In the genomic region with DNA sequence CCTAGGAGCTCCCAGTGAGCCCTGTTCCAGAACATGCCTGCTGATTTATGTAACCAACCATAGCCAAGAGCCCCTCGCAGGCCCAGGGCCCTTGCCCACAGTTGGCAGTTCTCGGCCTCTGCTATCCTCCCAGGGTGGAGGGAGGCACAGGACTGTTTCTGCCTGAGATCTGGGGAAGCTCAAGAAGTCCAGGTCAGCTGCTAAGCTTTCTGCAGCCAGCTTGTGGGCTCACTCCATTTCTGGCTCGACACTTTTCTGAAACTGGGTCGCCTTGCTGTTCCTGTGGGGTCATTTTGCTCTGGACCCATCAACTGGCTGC, we compare ENCODE assay signal across 17 cellular contexts.
DNase-seq lines count a peak whose midpoint lies in the region; ATAC-seq and TF ChIP-seq lines count a peak whose summit lies in the region.
"Had no signal": no experiment of that assay in that cellular context is flagged by ENCODE, and none has a peak within 500 bp of the region (broad histone marks: within the 10 kb centered on the region; RNA-seq: fewer than 3 reads in every experiment).

No MANE protein-coding gene starts in this region.

- H2AFZ ChIP-seq in OCI-LY3 (ENCODE audit: low read depth, low read length), result no peak overlapping the region
- no peak overlapping the region for H2AFZ ChIP-seq in neural progenitor cell (replicated peaks)

- no peaks in the 10 kb centered on the region for H3K79me2 ChIP-seq in OCI-LY3 (ENCODE audit: low read length)
- H3K79me2 ChIP-seq in neural progenitor cell (ENCODE audit: low read depth), result no peaks in the 10 kb centered on the region

- no peaks in the 10 kb centered on the region for H3K27me3 ChIP-seq in OCI-LY3 (ENCODE audit: low read depth, low read length)
- no peaks in the 10 kb centered on the region for H3K27me3 ChIP-seq in spleen (replicated peaks in 1 of 7)
- H3K27me3 ChIP-seq in neural progenitor cell, result no peaks in the 10 kb centered on the region

- H3K36me3 Mint-ChIP-seq in activated CD4-positive, alpha-beta memory T cell treated with anti-CD3 and anti-CD28 coated beads, Interleukin-2, amount 10 ng/mL, durations not matched to agents 7 days and 5 days (ENCODE audit: low read depth), result no peaks in the 10 kb centered on the region
- no peaks in the 10 kb centered on the region for H3K36me3 Mint-ChIP-seq in activated CD4-positive, alpha-beta memory T cell treated with anti-CD3 and anti-CD28 coated beads for 36 hours
- no peaks in the 10 kb centered on the region for H3K36me3 Mint-ChIP-seq in effector memory CD8-positive, alpha-beta T cell (ENCODE audit: insufficient read depth)
- no peaks in the 10 kb centered on the region for H3K36me3 Mint-ChIP-seq in neural progenitor cell

- intact Hi-C loops in activated CD4-positive, alpha-beta memory T cell treated with anti-CD3 and anti-CD28 coated beads for 36 hours (cut with micrococcal nuclease), result no loop called here
- intact Hi-C loops in spleen (cut with DNase I; ENCODE audit: low total_unique reads), result no loop called here

- CTCF ChIA-PET in activated CD4-positive, alpha-beta memory T cell treated with anti-CD3 and anti-CD28 coated beads, Interleukin-2, amount 10 ng/mL, durations not matched to agents 7 days and 5 days (lab: Charles Lee), result interaction anchor here (1.5 to 1.8 kb wide), 2 partner anchors 104 to 140 kb away, joined by 6 read pairs; no protein-coding TSS in a partner anchor
- CTCF ChIA-PET in activated CD4-positive, alpha-beta memory T cell treated with anti-CD3 and anti-CD28 coated beads for 36 hours (lab: Charles Lee), result interaction anchor here (1.0 to 2.0 kb wide), 3 partner anchors 16 to 140 kb away, joined by 3 to 8 read pairs (median 8); partner anchors contain the start of gene DAPK2

- H3K4me1 ChIP-seq in OCI-LY3 (ENCODE audit: low read length) (peaks cover 50% of the 10 kb centered on the region), spleen (peaks cover 24 to 96% (median 59%) of the 10 kb centered on the region in 6 donors), neural progenitor cell (peaks cover 15% of the 10 kb centered on the region)

- H4K20me1 ChIP-seq in OCI-LY3 (ENCODE audit: insufficient read depth, low read length) (no peaks in the 10 kb centered on the region), neural progenitor cell (ENCODE audit: low read depth) (no peaks in the 10 kb centered on the region)

- no peaks in the 10 kb centered on the region for H3K36me3 ChIP-seq in OCI-LY3 (replicated peaks; ENCODE audit: low read depth, low read length)
- peaks cover 0 to 36% (median 0%) of the 10 kb centered on the region in 6 donors for H3K36me3 ChIP-seq in spleen
- no peaks in the 10 kb centered on the region for H3K36me3 ChIP-seq in neural progenitor cell
- H3K36me3 ChIP-seq: HAP-1 had no signal

- POLR2A ChIA-PET in activated CD4-positive, alpha-beta memory T cell treated with anti-CD3 and anti-CD28 coated beads, Interleukin-2, amount 10 ng/mL, durations not matched to agents 7 days and 5 days (lab: Charles Lee), result interaction anchor here (0.7 to 1.0 kb wide), 4 partner anchors 9 to 103 kb away, joined by 3 read pairs; no protein-coding TSS in a partner anchor
- POLR2A ChIA-PET in activated CD4-positive, alpha-beta memory T cell treated with anti-CD3 and anti-CD28 coated beads for 36 hours (lab: Charles Lee), result no interaction called here

- no peaks in the 10 kb centered on the region for H3K27me3 Mint-ChIP-seq in activated CD4-positive, alpha-beta memory T cell treated with anti-CD3 and anti-CD28 coated beads, Interleukin-2, amount 10 ng/mL, durations not matched to agents 7 days and 5 days
- no peaks in the 10 kb centered on the region for H3K27me3 Mint-ChIP-seq in activated CD4-positive, alpha-beta memory T cell treated with anti-CD3 and anti-CD28 coated beads for 36 hours
- H3K27me3 Mint-ChIP-seq in effector memory CD8-positive, alpha-beta T cell, result no peaks in the 10 kb centered on the region
- H3K27me3 Mint-ChIP-seq in neural progenitor cell (ENCODE audit: insufficient read depth, low read depth), result peaks cover 5% of the 10 kb centered on the region

- no peak overlapping the region for H3K4me3 Mint-ChIP-seq in activated CD4-positive, alpha-beta memory T cell treated with anti-CD3 and anti-CD28 coated beads, Interleukin-2, amount 10 ng/mL, durations not matched to agents 7 days and 5 days
- no peak overlapping the region for H3K4me3 Mint-ChIP-seq in activated CD4-positive, alpha-beta memory T cell treated with anti-CD3 and anti-CD28 coated beads for 36 hours
- H3K4me3 Mint-ChIP-seq in effector memory CD8-positive, alpha-beta T cell, result peak overlapping the region; percentile 64 to 70
- H3K4me3 Mint-ChIP-seq in neural progenitor cell, result no peak overlapping the region

- peaks cover 23% of the 10 kb centered on the region for H3K4me1 Mint-ChIP-seq in activated CD4-positive, alpha-beta memory T cell treated with anti-CD3 and anti-CD28 coated beads, Interleukin-2, amount 10 ng/mL, durations not matched to agents 7 days and 5 days
- H3K4me1 Mint-ChIP-seq in activated CD4-positive, alpha-beta memory T cell treated with anti-CD3 and anti-CD28 coated beads for 36 hours (ENCODE audit: low read depth), result peaks cover 16% of the 10 kb centered on the region
- H3K4me1 Mint-ChIP-seq in effector memory CD8-positive, alpha-beta T cell (ENCODE audit: low read depth in 2 of 2), result peaks cover 23 to 31% of the 10 kb centered on the region in 2 donors
- H3K4me1 Mint-ChIP-seq in neural progenitor cell, result peaks cover 18% of the 10 kb centered on the region

- H3K4me2 ChIP-seq in OCI-LY3 (ENCODE audit: low read length) (peak overlapping the region; percentile 21), neural progenitor cell (no peak overlapping the region)
- H3K4me2 ChIP-seq: smooth muscle cell had no signal

- no peak overlapping the region for H3K4me3 ChIP-seq in OCI-LY3 (ENCODE audit: low read length)
- H3K4me3 ChIP-seq in spleen, result no peak overlapping the region
- no peak overlapping the region for H3K4me3 ChIP-seq in neural progenitor cell
- H3K4me3 ChIP-seq: HAP-1, lung, smooth muscle cell had no signal

- H3K27ac ChIP-seq in OCI-LY3 (ENCODE audit: low read length) (peak overlapping the region; percentile 39), spleen (peak overlapping the region in 7 of 8 donors; percentile 63 to 87 (median 76)), neural progenitor cell (no peak overlapping the region), substantia nigra (ENCODE audit: low read depth, low read length, poor library complexity, severe bottlenecking) (no peak overlapping the region)

- peak overlapping the region; percentile 78 for H3K27ac Mint-ChIP-seq in activated CD4-positive, alpha-beta memory T cell treated with anti-CD3 and anti-CD28 coated beads, Interleukin-2, amount 10 ng/mL, durations not matched to agents 7 days and 5 days
- H3K27ac Mint-ChIP-seq in activated CD4-positive, alpha-beta memory T cell treated with anti-CD3 and anti-CD28 coated beads for 36 hours, result no peak overlapping the region
- H3K27ac Mint-ChIP-seq in effector memory CD8-positive, alpha-beta T cell, result peak overlapping the region; percentile 96 to 99
- H3K27ac Mint-ChIP-seq in neural progenitor cell, result no peak overlapping the region

- no peak for TF ChIP-seq CTCF in OCI-LY3 (IDR thresholded peaks at IDR 0.05; ENCODE audit: low read depth, low read length)
- no peak for TF ChIP-seq CTCF in spleen (IDR thresholded peaks at IDR 0.05 in 8 of 11, conservative IDR thresholded peaks at IDR 0.05 in 3 of 11)
- TF ChIP-seq CTCF in neural progenitor cell (IDR thresholded peaks at IDR 0.05), result no peak

- TF ChIP-seq POLR2A in spleen (IDR thresholded peaks at IDR 0.05), result no peak

- H3K9me3 ChIP-seq in OCI-LY3 (ENCODE audit: insufficient read depth, low read length), result no peaks in the 10 kb centered on the region
- no peaks in the 10 kb centered on the region for H3K9me3 ChIP-seq in spleen
- H3K9me3 ChIP-seq in neural progenitor cell (ENCODE audit: low read depth), result no peaks in the 10 kb centered on the region
- H3K9me3 ChIP-seq: HAP-1 had no signal

- no peaks in the 10 kb centered on the region for H3F3A ChIP-seq in neural progenitor cell (ENCODE audit: low read depth)

- 64 to 80% (median 77%) methylated on average over 3 to 4 of the region's 4 CpGs for WGBS in spleen, 5 donors

- no peak overlapping the region for H3K9ac ChIP-seq in OCI-LY3 (ENCODE audit: low read length)
- no peak overlapping the region for H3K9ac ChIP-seq in neural progenitor cell

- ATAC-seq in effector memory CD8-positive, alpha-beta T cell (replicated peaks), result no peak
- no peak for ATAC-seq in HG03159 (IDR thresholded peaks at IDR 0.05; ENCODE audit: unreplicated experiment)

- DNase-seq in activated CD4-positive, alpha-beta memory T cell treated with anti-CD3 and anti-CD28 coated beads, Interleukin-2, amount 10 ng/mL, durations not matched to agents 7 days and 5 days, result no peak
- no peak for DNase-seq in activated CD4-positive, alpha-beta memory T cell treated with anti-CD3 and anti-CD28 coated beads for 36 hours
- no peak for DNase-seq in effector memory CD8-positive, alpha-beta T cell
- DNase-seq in spleen (peak; percentile 64), neural progenitor cell (ENCODE audit: low spot score) (no peak), substantia nigra (lab: John Stamatoyannopoulos, UW) (no peak)
- DNase-seq: ACHN, cortex of kidney, DMS53, NCI-H1694, NCI-H748 treated with DMSO at 0.1 percent for 48 hours, occipital lobe had no signal

- H3K9me3 Mint-ChIP-seq in activated CD4-positive, alpha-beta memory T cell treated with anti-CD3 and anti-CD28 coated beads, Interleukin-2, amount 10 ng/mL, durations not matched to agents 7 days and 5 days, result no peaks in the 10 kb centered on the region
- H3K9me3 Mint-ChIP-seq in activated CD4-positive, alpha-beta memory T cell treated with anti-CD3 and anti-CD28 coated beads for 36 hours, result no peaks in the 10 kb centered on the region
- no peaks in the 10 kb centered on the region for H3K9me3 Mint-ChIP-seq in effector memory CD8-positive, alpha-beta T cell
- H3K9me3 Mint-ChIP-seq in neural progenitor cell, result no peaks in the 10 kb centered on the region

Comparison
In these comparisons a context has a peak if more than half of its experiments do, and no peak if none do; other contexts are left out.
1. H3K27ac Mint-ChIP-seq: peak in activated CD4-positive, alpha-beta memory T cell treated with anti-CD3 and anti-CD28 coated beads, Interleukin-2, amount 10 ng/mL, durations not matched to agents 7 days and 5 days (single experiment) and effector memory CD8-positive, alpha-beta T cell (2 of 2); none in activated CD4-positive, alpha-beta memory T cell treated with anti-CD3 and anti-CD28 coated beads for 36 hours (single experiment) and neural progenitor cell (single experiment).
2. H3K4me3 Mint-ChIP-seq: peak in effector memory CD8-positive, alpha-beta T cell (2 of 2); none in activated CD4-positive, alpha-beta memory T cell treated with anti-CD3 and anti-CD28 coated beads, Interleukin-2, amount 10 ng/mL, durations not matched to agents 7 days and 5 days (single experiment), activated CD4-positive, alpha-beta memory T cell treated with anti-CD3 and anti-CD28 coated beads for 36 hours (single experiment) and neural progenitor cell (single experiment).
3. H3K27ac ChIP-seq: peak in OCI-LY3 (single experiment) and spleen (7 of 8); none in neural progenitor cell (single experiment) and substantia nigra (single experiment).